ENCODE assay signal across 10 cellular contexts in genomic region chr17:50722746-50723145, GRCh38. TPM values are rescaled to one million over a fixed set of nuclear protein-coding genes. Genes with fewer than 3 reads are reported as not detected.
A peak's percentile ranks its signal among the peaks of the same experiment; 100 is the strongest.
DNase-seq lines count a peak whose midpoint lies in the region; TF ChIP-seq lines count a peak whose summit lies in the region.
"Had no signal": no experiment of that assay in that cellular context is flagged by ENCODE, and none has a peak within 500 bp of the region (broad histone marks: within the 10 kb centered on the region; RNA-seq: fewer than 3 reads in every experiment).

No MANE protein-coding gene starts in this region.

- H3K27me3 ChIP-seq in GM23248 (replicated peaks; ENCODE audit: insufficient read depth) (no peaks in the 10 kb centered on the region), WERI-Rb-1 (ENCODE audit: insufficient read depth, low read depth, severe bottlenecking) (no peaks in the 10 kb centered on the region)

- peaks cover 25% of the 10 kb centered on the region for H3F3A ChIP-seq in GM23248 (ENCODE audit: insufficient read depth)

- H3K27ac ChIP-seq in GM23248, result 0 out of 2 replicates have a peak overlapping the region, but pooled peaks have one; percentile 0
- no peak overlapping the region for H3K27ac ChIP-seq in coronary artery
- H3K27ac ChIP-seq in WERI-Rb-1, result no peak overlapping the region

- DNase-seq in GM23248 (peak; percentile 30), NB4 (ENCODE audit: low read depth) (no peak), coronary artery (ENCODE audit: low spot score) (no peak), neural crest cell (ENCODE audit: low read depth, low spot score) (no peak), midbrain (lab: John Stamatoyannopoulos, UW) (no peak), ACHN (no peak), WERI-Rb-1 (no peak)
- DNase-seq: effector memory CD4-positive, alpha-beta T cell; islet precursor cell had no signal

- in situ Hi-C loops in GM23248 (cut with MboI) (no loop called here), ACHN (cut with HindIII; ENCODE audit: low pct_ligation_motif_present, low pct_unique_long_range_greater_than_20kb, low sequenced_read_pairs) (no loop called here)

- H3K27me3 Mint-ChIP-seq in neural crest cell (ENCODE audit: low read depth), result no peaks in the 10 kb centered on the region

- peaks cover 43% of the 10 kb centered on the region for H3K4me1 Mint-ChIP-seq in neural crest cell

- peaks cover 20% of the 10 kb centered on the region for H3K4me1 ChIP-seq in GM23248 (ENCODE audit: insufficient read depth)

- H3K4me2 ChIP-seq in GM23248 (ENCODE audit: unreplicated experiment), result peak overlapping the region; percentile 97

- peak overlapping the region; percentile 21; the same call in 1 of the 2 replicates for H3K9ac ChIP-seq in GM23248

- peaks cover 83% of the 10 kb centered on the region for H3K79me2 ChIP-seq in GM23248 (ENCODE audit: insufficient read depth)

- no peaks in the 10 kb centered on the region for H3K9me3 Mint-ChIP-seq in neural crest cell

- H3K27ac Mint-ChIP-seq in neural crest cell (ENCODE audit: unreplicated experiment), result no peak overlapping the region

- H2AFZ ChIP-seq in GM23248, result no peak overlapping the region

- H3K36me3 ChIP-seq in GM23248 (ENCODE audit: low read depth), result no peaks in the 10 kb centered on the region
- H3K36me3 ChIP-seq in WERI-Rb-1, result peaks cover 43% of the 10 kb centered on the region

- H3K9me3 ChIP-seq in GM23248 (ENCODE audit: low read depth), result no peaks in the 10 kb centered on the region
- H3K9me3 ChIP-seq in WERI-Rb-1 (ENCODE audit: severe bottlenecking), result no peaks in the 10 kb centered on the region

- peak overlapping the region; percentile 96 for H3K4me3 Mint-ChIP-seq in neural crest cell

- TF ChIP-seq CTCF in NB4 (IDR thresholded peaks at IDR 0.05; ENCODE audit: low read depth, low read length) (no peak), coronary artery (IDR thresholded peaks at IDR 0.05) (no peak), neural crest cell (conservative IDR thresholded peaks at IDR 0.05) (no peak), WERI-Rb-1 (IDR thresholded peaks at IDR 0.05; ENCODE audit: low read depth, low read length) (no peak)

- H3K36me3 Mint-ChIP-seq in neural crest cell (ENCODE audit: low read depth), result peaks cover 3% of the 10 kb centered on the region

- H3K9me2 ChIP-seq in GM23248 (ENCODE audit: insufficient read depth), result no peaks in the 10 kb centered on the region

- H4K20me1 ChIP-seq in GM23248 (ENCODE audit: insufficient read depth), result peaks cover 53% of the 10 kb centered on the region

- H3K4me3 ChIP-seq in GM23248, result peak overlapping the region; percentile 10; the same call in 1 of the 2 replicates
- peak overlapping the region; percentile 90 for H3K4me3 ChIP-seq in NB4 (ENCODE audit: low read depth, low read length)
- H3K4me3 ChIP-seq in coronary artery, result peak overlapping the region; percentile 33
- H3K4me3 ChIP-seq in WERI-Rb-1 (ENCODE audit: low read depth, low read length), result no peak overlapping the region

- 16 to 24% methylated on average over 3 of the region's 3 CpGs for WGBS in GM23248 (ENCODE audit: low coverage in 1 of 2, low lambda C conversion rate in 2 of 2, missing lambda C conversion rate in 2 of 2), 2 experiments

- no peak for TF ChIP-seq POLR2A in NB4 (IDR thresholded peaks at IDR 0.05; ENCODE audit: extremely low read depth, insufficient read length)

RNA-seq across cellular contexts. Expression of gene LUC7L3, which starts 3.3 kb away (rescaled TPM):
- total RNA-seq in GM23248 (2014; rRNA removed; shearing (Covaris generic)), result 57.5 and 59.1 TPM in 2 replicates
- polyA plus RNA-seq in GM23248 (2016; fragmentation: Nextera tagmentation; extraction: Ambion mirVana), result 100 and 138 TPM in 2 replicates
- 175 and 188 TPM in 2 replicates for total RNA-seq in neural crest cell

RNA-seq across cellular contexts. Expression of gene ANKRD40, which starts 15.0 kb away (rescaled TPM):
- 35.5 and 36.5 TPM in 2 replicates for total RNA-seq in GM23248 (2014; rRNA removed; shearing (Covaris generic))
- 20.1 and 20.2 TPM in 2 replicates for polyA plus RNA-seq in GM23248 (2016; fragmentation: Nextera tagmentation; extraction: Ambion mirVana)
- total RNA-seq in neural crest cell, result 62.0 and 64.0 TPM in 2 replicates

RNA-seq across cellular contexts. Expression of gene ANKRD40CL, which starts 44.6 kb away (rescaled TPM):
- not detected in 2 replicates for total RNA-seq in GM23248 (2014; rRNA removed; shearing (Covaris generic))
- polyA plus RNA-seq in GM23248 (2016; fragmentation: Nextera tagmentation; extraction: Ambion mirVana), result not detected in 2 replicates
- total RNA-seq in neural crest cell, result not detected in 2 replicates
- total RNA-seq: Right ventricle myocardium inferior had no signal
